Comparison of ENCODE assay signal across 1 cellular context in genomic region chr22:29032014-29032475, GRCh38.
TF ChIP-seq lines count a peak whose summit lies in the region.

No MANE protein-coding gene starts in this region.

TF ChIP-seq in IMR-90, 13 proteins besides CTCF, POLR2A, EP300 and RAD21 (continued from another document):
- TF ChIP-seq USF2 (IDR thresholded peaks at IDR 0.05; ENCODE audit: low read depth, low read length) (no peak), FOS (IDR thresholded peaks at IDR 0.05; ENCODE audit: low read depth, low read length) (no peak), BHLHE40 (IDR thresholded peaks at IDR 0.05; ENCODE audit: low read depth, low read length) (no peak), ELK1 (IDR thresholded peaks at IDR 0.05; ENCODE audit: borderline replicate concordance, low read depth, low read length) (no peak), MAFK (IDR thresholded peaks at IDR 0.05; ENCODE audit: low read depth, low read length) (no peak), NFE2L2 (IDR thresholded peaks at IDR 0.05; ENCODE audit: low read depth, low read length) (no peak), SMC3 (IDR thresholded peaks at IDR 0.05; ENCODE audit: low read depth, low read length) (no peak), RCOR1 (IDR thresholded peaks at IDR 0.05; ENCODE audit: insufficient replicate concordance, low read length) (no peak)
